Comparison of ENCODE assay signal across 29 cellular contexts in the genomic region with DNA sequence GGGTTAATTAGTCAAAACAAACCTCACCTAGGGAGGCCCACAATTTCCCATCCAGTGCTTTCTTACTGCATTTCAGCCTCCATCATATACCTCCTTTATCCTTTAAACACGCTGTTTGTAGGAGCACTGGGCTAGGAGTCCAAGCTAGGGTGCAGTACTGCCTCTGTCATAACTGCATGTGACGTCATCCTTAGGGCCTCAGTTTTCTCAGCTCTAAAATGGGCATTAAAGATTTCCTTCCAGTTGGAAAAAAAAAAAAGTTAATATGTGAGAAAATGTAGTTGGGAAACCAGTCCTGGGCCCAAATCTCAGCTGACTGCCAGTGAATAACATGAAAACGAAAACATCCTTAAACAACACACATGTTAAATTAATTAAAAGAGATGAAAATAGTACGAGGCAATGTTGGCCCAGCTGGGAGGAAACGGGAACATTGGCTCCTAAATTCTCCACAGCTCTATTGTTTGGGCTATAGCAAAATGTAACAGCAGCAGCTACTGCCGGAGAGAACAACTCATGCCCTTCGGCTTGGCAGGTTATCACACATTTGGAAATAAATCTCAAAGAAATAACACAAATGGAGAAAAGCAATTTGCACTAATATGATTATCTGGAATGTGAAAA.
"Had no signal": no experiment of that assay in that cellular context is flagged by ENCODE, and none has a peak within 500 bp of the region (broad histone marks: within the 10 kb centered on the region; RNA-seq: fewer than 3 reads in every experiment).

No MANE protein-coding gene starts in this region.

- FAIRE-seq: astrocyte, frontal cortex, islet of Langerhans, TTC549 had no signal

- DNase-seq: activated CD4-positive, alpha-beta T cell treated with anti-CD3 and anti-CD28 coated beads for 48 hours; activated CD4-positive, alpha-beta T cell treated with anti-CD3 and anti-CD28 coated beads, Interleukin-2, amount 50 U/mL, for 48 hours; activated CD8-positive, alpha-beta memory T cell treated with anti-CD3 and anti-CD28 coated beads for 24 hours; activated gamma-delta T cell; activated naive CD4-positive, alpha-beta T cell treated with anti-CD3 and anti-CD28 coated beads, Interleukin-2, amount 10 ng/mL, durations not matched to agents 7 days and 5 days; activated naive CD8-positive, alpha-beta T cell treated with anti-CD3 and anti-CD28 coated beads, Interleukin-2, amount 10 ng/mL, durations not matched to agents 7 days and 5 days; activated T-cell treated with anti-CD3 and anti-CD28 coated beads, Interleukin-2, amount 50 U/mL, for 1 hour; brain microvascular endothelial cell; dorsolateral prefrontal cortex; effector memory CD4-positive, alpha-beta T cell; naive B cell; nephron progenitor cell; ovary; stimulated activated CD4-positive, alpha-beta T cell treated with anti-CD3 and anti-CD28 coated beads, Interleukin-15, amount 100 ng/mL, for 24 hours; stimulated activated CD4-positive, alpha-beta T cell treated with anti-CD3 and anti-CD28 coated beads, Interleukin-2, amount 100 ng/mL, for 24 hours; stimulated activated naive B cell treated with anti-CD40 and anti-IgM and Interleukin-4, amounts not matched to agents 10 μg/mL and 1 μg/mL and 100 μg/mL, for 72 hours; stomach; T-helper 9 cell; thyroid gland; upper lobe of left lung had no signal

- H3K27me3 ChIP-seq: brain microvascular endothelial cell, ovary, thyroid gland, upper lobe of left lung, vagina had no signal

- H3K4me3 ChIP-seq: coronary artery, dorsolateral prefrontal cortex, ovary, stomach, thyroid gland, upper lobe of left lung, vagina had no signal

- H3K36me3 ChIP-seq: brain microvascular endothelial cell, neutrophil, ovary, stomach, thyroid gland, upper lobe of left lung, vagina had no signal

- H3K4me1 ChIP-seq: stomach, thyroid gland, upper lobe of left lung, vagina had no signal

- H3K9me3 ChIP-seq: neutrophil, ovary, stomach, thyroid gland, upper lobe of left lung, vagina had no signal

- H3K27ac ChIP-seq: brain microvascular endothelial cell, coronary artery, dorsolateral prefrontal cortex, neutrophil, ovary, stomach, thyroid gland, upper lobe of left lung, vagina, VCaP had no signal

- ATAC-seq: activated CD4-positive, CD25-positive, alpha-beta regulatory T cell treated with anti-CD3 and anti-CD28 coated beads, Interleukin-2, amount 50 U/mL, for 24 hours; stimulated activated naive B cell treated with anti-CD40 and anti-IgM and Interleukin-4, amounts not matched to agents 10 μg/mL and 1 μg/mL and 100 μg/mL, for 72 hours had no signal
